ENCODE assay signal across 9 cellular contexts in genomic region chr6:140485740-140486467, GRCh38.
DNase-seq lines count a peak whose midpoint lies in the region; ATAC-seq, FAIRE-seq and TF ChIP-seq lines count a peak whose summit lies in the region.
"Had no signal": no experiment of that assay in that cellular context is flagged by ENCODE, and none has a peak within 500 bp of the region (broad histone marks: within the 10 kb centered on the region; RNA-seq: fewer than 3 reads in every experiment).

No MANE protein-coding gene starts in this region.

- H3K9me3 Mint-ChIP-seq in CD4-positive, alpha-beta T cell, result no peaks in the 10 kb centered on the region

- H3K4me2 ChIP-seq in K562 (ENCODE audit: insufficient read depth, low read length), result no peak overlapping the region
- no peak overlapping the region for H3K4me2 ChIP-seq in parathyroid adenoma (ENCODE audit: low read length)
- no peak overlapping the region for H3K4me2 ChIP-seq in mesendoderm (ENCODE audit: low read length)
- H3K4me2 ChIP-seq: KMS-11 had no signal

- H2BK5ac ChIP-seq in mesendoderm (ENCODE audit: low read length), result no peak overlapping the region

- no peak overlapping the region for H2BK15ac ChIP-seq in mesendoderm (replicated peaks; ENCODE audit: low read depth)

- no peak overlapping the region for H4K8ac ChIP-seq in mesendoderm (ENCODE audit: low read depth, low read length)

- no peaks in the 10 kb centered on the region for H4K20me1 ChIP-seq in K562 (replicated peaks; ENCODE audit: control insufficient read depth, insufficient read depth, low read length)

- POLR2A ChIA-PET in K562 (lab: Yijun Ruan, JAX), result no interaction called here
- POLR2A ChIA-PET in CD4-positive, alpha-beta T cell (lab: Charles Lee), result no interaction called here

- TF ChIP-seq CTCF in HL-60 (IDR thresholded peaks at IDR 0.05; ENCODE audit: insufficient read depth, low read length) (no peak), K562 (IDR thresholded peaks at IDR 0.05 in 2 of 3, conservative IDR thresholded peaks at IDR 0.05 in 1 of 3; ENCODE audit: insufficient read depth in 2 of 3, low read depth in 1 of 3, low read length in 3 of 3) (no peak), parathyroid adenoma (IDR thresholded peaks at IDR 0.05) (no peak)
- no peak for TF ChIP-seq CTCF in CD4-positive, alpha-beta T cell (IDR thresholded peaks at IDR 0.05)

- H3K9ac ChIP-seq in K562 (ENCODE audit: insufficient read depth in 1 of 2, low read depth in 2 of 2, low read length in 2 of 2) (no peak overlapping the region), parathyroid adenoma (no peak overlapping the region), mesendoderm (ENCODE audit: low read length) (no peak overlapping the region)
- H3K9ac ChIP-seq: KMS-11 had no signal

- TF ChIP-seq EP300 in K562 (IDR thresholded peaks at IDR 0.05; ENCODE audit: low read length), result 0 out of 2 replicates have a peak, but pooled peaks have one; percentile 11

- H3K4me1 Mint-ChIP-seq in CD4-positive, alpha-beta T cell (ENCODE audit: low read depth), result no peaks in the 10 kb centered on the region

- no peak for TF ChIP-seq RAD21 in K562 (CRISPR knock-in tag; conservative IDR thresholded peaks at IDR 0.05 in 1 of 2, IDR thresholded peaks at IDR 0.05 in 1 of 2)

- H4K5ac ChIP-seq in mesendoderm (ENCODE audit: low read length), result no peak overlapping the region

- H3K36me3 ChIP-seq in K562 (ENCODE audit: control insufficient read depth, insufficient read depth, low read length) (no peaks in the 10 kb centered on the region), parathyroid adenoma (ENCODE audit: control insufficient read depth, insufficient read depth, low read length) (no peaks in the 10 kb centered on the region), mesendoderm (ENCODE audit: control insufficient read depth, insufficient read depth, low read length) (no peaks in the 10 kb centered on the region)

- H3K4ac ChIP-seq in mesendoderm (ENCODE audit: low read depth, low read length), result no peak overlapping the region

- no peak overlapping the region for H3K4me3 ChIP-seq in HL-60 (replicated peaks; ENCODE audit: insufficient read depth, low read length)
- H3K4me3 ChIP-seq in K562, result no peak overlapping the region
- no peak overlapping the region for H3K4me3 ChIP-seq in parathyroid adenoma (ENCODE audit: low read depth, low read length)
- no peak overlapping the region for H3K4me3 ChIP-seq in mesendoderm (ENCODE audit: low read length)

- peaks cover 0 to 5% of the 10 kb centered on the region in 2 experiments; a peak in 2 of 5 replicates for H3K4me1 ChIP-seq in K562 (replicated peaks in 1 of 2; ENCODE audit: control insufficient read depth in 2 of 2, insufficient read depth in 2 of 2, low read length in 2 of 2)
- peaks cover 19% of the 10 kb centered on the region for H3K4me1 ChIP-seq in parathyroid adenoma
- H3K4me1 ChIP-seq in mesendoderm (ENCODE audit: control insufficient read depth, low read depth, low read length), result no peaks in the 10 kb centered on the region

- BruUV-seq in K562 (replicated peaks; lab: Mats Ljungman, UMichigan), result no TSS peak

- no peak overlapping the region for H2BK120ac ChIP-seq in mesendoderm (ENCODE audit: low read depth, low read length)

- CTCF ChIA-PET in K562 (lab: Yijun Ruan, JAX; ENCODE audit: low intra/inter-chr PET ratio), result no interaction called here
- CTCF ChIA-PET in CD4-positive, alpha-beta T cell (lab: Charles Lee), result no interaction called here

- no peaks in the 10 kb centered on the region; the same call in 1 of the 2 replicates for H3K9me3 ChIP-seq in K562 (replicated peaks; ENCODE audit: control insufficient read depth, insufficient read depth, low read depth, low read length)
- H3K9me3 ChIP-seq in parathyroid adenoma (ENCODE audit: control insufficient read depth, low read length), result no peaks in the 10 kb centered on the region
- H3K9me3 ChIP-seq in CD4-positive, alpha-beta T cell (ENCODE audit: control insufficient read depth, low read length), result no peaks in the 10 kb centered on the region

- H3K23ac ChIP-seq in mesendoderm (ENCODE audit: low read length), result no peak overlapping the region

- intact Hi-C loops in K562 (cut with micrococcal nuclease), result no loop called here
- intact Hi-C loops in CD4-positive, alpha-beta T cell (cut with DNase I, micrococcal nuclease), result no loop called here

- H3K18ac ChIP-seq in mesendoderm (ENCODE audit: low read length), result no peak overlapping the region

- H3K27me3 ChIP-seq in HL-60 (ENCODE audit: insufficient read depth, poor library complexity, severe bottlenecking) (no peaks in the 10 kb centered on the region), K562 (ENCODE audit: control insufficient read depth in 2 of 2, insufficient read depth in 2 of 2, low read length in 2 of 2) (no peaks in the 10 kb centered on the region), parathyroid adenoma (ENCODE audit: control insufficient read depth, insufficient read depth, low read length) (no peaks in the 10 kb centered on the region), mesendoderm (ENCODE audit: insufficient read depth, low read length, poor library complexity) (no peaks in the 10 kb centered on the region)
- H3K27me3 ChIP-seq in CD4-positive, alpha-beta T cell (ENCODE audit: control insufficient read depth, insufficient read depth, low read length), result no peaks in the 10 kb centered on the region

- no peaks in the 10 kb centered on the region for H3K9me1 ChIP-seq in K562 (ENCODE audit: control insufficient read depth, insufficient read depth, low read length)

- no peak overlapping the region for H2AFZ ChIP-seq in K562 (ENCODE audit: low read depth, low read length)
- H2AFZ ChIP-seq in parathyroid adenoma, result peak overlapping the region; percentile 62

- no peak overlapping the region for H3K27ac Mint-ChIP-seq in CD4-positive, alpha-beta T cell

- H3K36me3 Mint-ChIP-seq in CD4-positive, alpha-beta T cell (ENCODE audit: low read depth), result no peaks in the 10 kb centered on the region

- no peaks in the 10 kb centered on the region for H3K79me1 ChIP-seq in mesendoderm (ENCODE audit: low read length)

- ATAC-seq in GM18511 (IDR thresholded peaks at IDR 0.05; ENCODE audit: unreplicated experiment) (peak; percentile 76), K562 (peak; percentile 78)
- ATAC-seq in CD4-positive, alpha-beta T cell (ENCODE audit: poor library complexity), result no peak

- H2AK5ac ChIP-seq in mesendoderm (ENCODE audit: low read length), result no peak overlapping the region

- DNase-seq in HL-60 (ENCODE audit: low read depth in 1 of 2, low spot score in 1 of 2), result peak; percentile 23 to 25
- DNase-seq in K562 (ENCODE audit: extremely low read depth in 1 of 4, low spot score in 3 of 4), result peak in 2 of 4 experiments; percentile 26 to 57
- DNase-seq in stimulated activated CD4-positive, alpha-beta T cell treated with anti-CD3 and anti-CD28 coated beads, Interleukin-4, amount 100 ng/mL, for 1 hour, result no peak
- DNase-seq in CD4-positive, alpha-beta T cell, result no peak
- DNase-seq in mesendoderm, result no peak
- no peak for DNase-seq in HuH-7.5 (ENCODE audit: low spot score)

- in situ Hi-C loops in K562 (cut with MboI), result no loop called here

- H3K79me2 ChIP-seq in K562 (ENCODE audit: control insufficient read depth, insufficient read depth, low read length) (no peaks in the 10 kb centered on the region), parathyroid adenoma (no peaks in the 10 kb centered on the region), mesendoderm (ENCODE audit: control insufficient read depth, insufficient read depth, low read length) (no peaks in the 10 kb centered on the region)

- H3K27ac ChIP-seq in HL-60 (replicated peaks) (no peak overlapping the region), K562 (ENCODE audit: extremely low read depth, low read depth, low read length) (peak overlapping the region; percentile 54; the same call in 1 of the 3 replicates), parathyroid adenoma (no peak overlapping the region), mesendoderm (ENCODE audit: low read depth, low read length) (no peak overlapping the region)
- no peak overlapping the region for H3K27ac ChIP-seq in CD4-positive, alpha-beta T cell (ENCODE audit: low read depth, low read length)
- H3K27ac ChIP-seq: KMS-11 had no signal

- 19% methylated on average over 7 of the region's 7 CpGs for WGBS in K562 (ENCODE audit: insufficient coverage, low coverage, missing lambda C conversion rate)
- WGBS in mesendoderm (ENCODE audit: extremely low coverage, insufficient coverage, low lambda C conversion rate), result no CpG with 5 or more reads among the region's 7 CpGs

- no peak for TF ChIP-seq POLR2A in K562 (conservative IDR thresholded peaks at IDR 0.05)

- H3K4me3 Mint-ChIP-seq in CD4-positive, alpha-beta T cell, result no peak overlapping the region

- no peaks in the 10 kb centered on the region for H3K27me3 Mint-ChIP-seq in CD4-positive, alpha-beta T cell

- FAIRE-seq in K562 (lab: Jason Lieb, UNC), result peak; percentile 11

- H3K56ac ChIP-seq in mesendoderm (ENCODE audit: low read length), result no peak overlapping the region

TF ChIP-seq in K562, 482 proteins besides CTCF, POLR2A, EP300 and RAD21 (continues in another document):
- TF ChIP-seq TGIF2 (CRISPR knock-in tag; IDR thresholded peaks at IDR 0.05), result no peak
- TF ChIP-seq CREBBP (IDR thresholded peaks at IDR 0.05; ENCODE audit: low read depth, low read length), result no peak
- TF ChIP-seq SMARCB1 (IDR thresholded peaks at IDR 0.05; ENCODE audit: insufficient read length, low read depth), result no peak
- peak; percentile 85 for TF ChIP-seq ATF3 (IDR thresholded peaks at IDR 0.05)
- no peak for TF ChIP-seq ATF3 (CRISPR knock-in tag; conservative IDR thresholded peaks at IDR 0.05)
- no peak for TF ChIP-seq RCOR1 (IDR thresholded peaks at IDR 0.05; ENCODE audit: borderline replicate concordance in 1 of 2, low read depth in 2 of 2, low read length in 2 of 2)
- TF ChIP-seq JUN (IDR thresholded peaks at IDR 0.05; ENCODE audit: borderline replicate concordance, low read depth, low read length), result 0 out of 2 replicates have a peak, but pooled peaks have one; percentile 56
- no peak for TF ChIP-seq JUN (CRISPR knock-in tag; IDR thresholded peaks at IDR 0.05; ENCODE audit: borderline replicate concordance)
- no peak for TF ChIP-seq TRIM28 (IDR thresholded peaks at IDR 0.05)
- TF ChIP-seq CBFA2T2 (conservative IDR thresholded peaks at IDR 0.05), result no peak

Comparison
In these comparisons a context has a peak if more than half of its experiments do, and no peak if none do; other contexts are left out.
1. DNase-seq: peak in HL-60 (2 of 2); none in stimulated activated CD4-positive, alpha-beta T cell treated with anti-CD3 and anti-CD28 coated beads, Interleukin-4, amount 100 ng/mL, for 1 hour (single experiment), CD4-positive, alpha-beta T cell (0 of 10), mesendoderm (single experiment) and HuH-7.5 (single experiment).